ENCODE assay signal across 1 cellular context in the genomic region with DNA sequence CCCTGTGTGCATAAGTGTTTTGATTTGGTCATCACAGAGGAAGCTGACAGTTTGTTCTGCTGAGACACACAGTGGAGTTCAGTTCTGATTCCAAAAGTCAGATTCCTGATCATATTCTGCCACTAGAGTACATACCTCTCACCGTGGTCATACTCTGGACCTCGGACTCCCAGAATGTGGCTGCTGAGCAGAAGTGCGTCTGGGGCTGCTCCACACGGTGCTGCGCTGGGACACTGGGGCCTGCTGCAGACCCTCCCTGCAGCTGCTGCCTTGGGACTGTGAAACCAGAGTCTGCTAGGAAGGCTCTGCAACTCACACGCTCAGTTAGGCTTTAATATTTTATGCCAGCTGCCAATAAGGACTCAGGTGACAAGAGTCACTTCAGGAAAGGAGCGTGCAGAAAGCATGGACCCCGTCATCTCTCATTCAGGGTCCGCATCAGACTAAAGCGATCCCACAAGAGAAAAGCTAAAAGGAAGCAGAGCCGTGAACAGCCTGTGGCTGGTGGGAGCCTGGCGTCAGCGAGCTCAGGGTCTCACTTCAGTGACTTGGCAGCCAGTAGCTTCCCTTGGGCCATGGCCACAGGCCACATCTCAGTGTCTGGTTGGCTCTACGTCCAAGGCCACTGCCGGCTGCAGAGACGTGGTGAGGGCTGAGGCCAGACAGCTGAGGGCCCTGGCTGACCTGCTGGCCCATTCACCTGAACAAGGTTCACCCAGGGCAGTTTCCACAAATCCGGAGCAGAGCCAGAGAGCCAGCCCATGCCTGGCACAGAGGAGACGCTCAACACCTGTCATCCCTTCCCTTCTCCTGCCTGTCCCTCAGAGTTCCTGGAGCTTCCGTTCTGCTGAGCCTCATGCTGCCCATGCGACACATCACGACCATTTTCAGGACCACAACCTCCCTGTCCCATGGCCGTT.
TF ChIP-seq lines count a peak whose summit lies in the region.

No MANE protein-coding gene starts in this region.

TF ChIP-seq in HepG2, 621 proteins besides CTCF, POLR2A, EP300 and RAD21 (continued from another document and continues in another):
- TF ChIP-seq TFAP4 (IDR thresholded peaks at IDR 0.05; ENCODE audit: borderline replicate concordance, low read depth): peak; percentile 95; the same call in 1 of the 2 replicates
- no peak for TF ChIP-seq ZNF562 (CRISPR knock-in tag; IDR thresholded peaks at IDR 0.05; ENCODE audit: borderline replicate concordance)
- TF ChIP-seq RFX5 (IDR thresholded peaks at IDR 0.05; ENCODE audit: low read depth, low read length): no peak
- TF ChIP-seq TMF1 (CRISPR knock-in tag; IDR thresholded peaks at IDR 0.05; ENCODE audit: low read depth): 0 out of 2 replicates have a peak, but pooled peaks have one; percentile 78
- peak; percentile 69; the same call in 1 of the 2 replicates for TF ChIP-seq ARHGAP35 (CRISPR knock-in tag; IDR thresholded peaks at IDR 0.05; ENCODE audit: borderline replicate concordance)
- TF ChIP-seq SOX13 (IDR thresholded peaks at IDR 0.05): no peak
- peak in 1 of 2 experiments; percentile 70; a peak in 1 of 4 replicates for TF ChIP-seq SOX13 (CRISPR knock-in tag; conservative IDR thresholded peaks at IDR 0.05 in 1 of 2, IDR thresholded peaks at IDR 0.05 in 1 of 2)
- TF ChIP-seq MAX (IDR thresholded peaks at IDR 0.05): peak; percentile 67
- peak; percentile 95 for TF ChIP-seq BCL6 (CRISPR knock-in tag; IDR thresholded peaks at IDR 0.05)
- peak; percentile 49; the same call in 1 of the 2 replicates for TF ChIP-seq NCOA2 (CRISPR knock-in tag; IDR thresholded peaks at IDR 0.05)
- TF ChIP-seq, protein P1, sequence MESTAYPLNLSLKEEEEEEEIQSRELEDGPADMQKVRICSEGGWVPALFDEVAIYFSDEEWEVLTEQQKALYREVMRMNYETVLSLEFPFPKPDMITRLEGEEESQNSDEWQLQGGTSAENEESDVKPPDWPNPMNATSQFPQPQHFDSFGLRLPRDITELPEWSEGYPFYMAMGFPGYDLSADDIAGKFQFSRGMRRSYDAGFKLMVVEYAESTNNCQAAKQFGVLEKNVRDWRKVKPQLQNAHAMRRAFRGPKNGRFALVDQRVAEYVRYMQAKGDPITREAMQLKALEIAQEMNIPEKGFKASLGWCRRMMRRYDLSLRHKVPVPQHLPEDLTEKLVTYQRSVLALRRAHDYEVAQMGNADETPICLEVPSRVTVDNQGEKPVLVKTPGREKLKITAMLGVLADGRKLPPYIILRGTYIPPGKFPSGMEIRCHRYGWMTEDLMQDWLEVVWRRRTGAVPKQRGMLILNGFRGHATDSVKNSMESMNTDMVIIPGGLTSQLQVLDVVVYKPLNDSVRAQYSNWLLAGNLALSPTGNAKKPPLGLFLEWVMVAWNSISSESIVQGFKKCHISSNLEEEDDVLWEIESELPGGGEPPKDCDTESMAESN (CRISPR knock-in tag; conservative IDR thresholded peaks at IDR 0.05): peak; percentile 73
- TF ChIP-seq DNMT1 (CRISPR knock-in tag; IDR thresholded peaks at IDR 0.05): peak; percentile 90
- TF ChIP-seq ZNF251 (CRISPR knock-in tag; IDR thresholded peaks at IDR 0.05): peak; percentile 89
- TF ChIP-seq ZNF282 (IDR thresholded peaks at IDR 0.05; ENCODE audit: partially characterized antibody): no peak
- TF ChIP-seq, protein P2, sequence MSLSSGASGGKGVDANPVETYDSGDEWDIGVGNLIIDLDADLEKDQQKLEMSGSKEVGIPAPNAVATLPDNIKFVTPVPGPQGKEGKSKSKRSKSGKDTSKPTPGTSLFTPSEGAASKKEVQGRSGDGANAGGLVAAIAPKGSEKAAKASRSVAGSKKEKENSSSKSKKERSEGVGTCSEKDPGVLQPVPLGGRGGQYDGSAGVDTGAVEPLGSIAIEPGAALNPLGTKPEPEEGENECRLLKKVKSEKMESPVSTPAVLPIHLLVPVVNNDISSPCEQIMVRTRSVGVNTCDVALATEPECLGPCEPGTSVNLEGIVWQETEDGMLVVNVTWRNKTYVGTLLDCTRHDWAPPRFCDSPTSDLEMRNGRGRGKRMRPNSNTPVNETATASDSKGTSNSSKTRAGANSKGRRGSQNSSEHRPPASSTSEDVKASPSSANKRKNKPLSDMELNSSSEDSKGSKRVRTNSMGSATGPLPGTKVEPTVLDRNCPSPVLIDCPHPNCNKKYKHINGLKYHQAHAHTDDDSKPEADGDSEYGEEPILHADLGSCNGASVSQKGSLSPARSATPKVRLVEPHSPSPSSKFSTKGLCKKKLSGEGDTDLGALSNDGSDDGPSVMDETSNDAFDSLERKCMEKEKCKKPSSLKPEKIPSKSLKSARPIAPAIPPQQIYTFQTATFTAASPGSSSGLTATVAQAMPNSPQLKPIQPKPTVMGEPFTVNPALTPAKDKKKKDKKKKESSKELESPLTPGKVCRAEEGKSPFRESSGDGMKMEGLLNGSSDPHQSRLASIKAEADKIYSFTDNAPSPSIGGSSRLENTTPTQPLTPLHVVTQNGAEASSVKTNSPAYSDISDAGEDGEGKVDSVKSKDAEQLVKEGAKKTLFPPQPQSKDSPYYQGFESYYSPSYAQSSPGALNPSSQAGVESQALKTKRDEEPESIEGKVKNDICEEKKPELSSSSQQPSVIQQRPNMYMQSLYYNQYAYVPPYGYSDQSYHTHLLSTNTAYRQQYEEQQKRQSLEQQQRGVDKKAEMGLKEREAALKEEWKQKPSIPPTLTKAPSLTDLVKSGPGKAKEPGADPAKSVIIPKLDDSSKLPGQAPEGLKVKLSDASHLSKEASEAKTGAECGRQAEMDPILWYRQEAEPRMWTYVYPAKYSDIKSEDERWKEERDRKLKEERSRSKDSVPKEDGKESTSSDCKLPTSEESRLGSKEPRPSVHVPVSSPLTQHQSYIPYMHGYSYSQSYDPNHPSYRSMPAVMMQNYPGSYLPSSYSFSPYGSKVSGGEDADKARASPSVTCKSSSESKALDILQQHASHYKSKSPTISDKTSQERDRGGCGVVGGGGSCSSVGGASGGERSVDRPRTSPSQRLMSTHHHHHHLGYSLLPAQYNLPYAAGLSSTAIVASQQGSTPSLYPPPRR (CRISPR knock-in tag; IDR thresholded peaks at IDR 0.05; ENCODE audit: borderline replicate concordance): peak; percentile 93
- TF ChIP-seq ZNF768 (CRISPR knock-in tag; IDR thresholded peaks at IDR 0.05): peak; percentile 81
- TF ChIP-seq RERE (CRISPR knock-in tag; IDR thresholded peaks at IDR 0.05; ENCODE audit: low read depth): no peak
- TF ChIP-seq ZNF382 (CRISPR knock-in tag; IDR thresholded peaks at IDR 0.05; ENCODE audit: borderline replicate concordance): no peak
- no peak for TF ChIP-seq CC2D1A (CRISPR knock-in tag; IDR thresholded peaks at IDR 0.05)
- TF ChIP-seq, protein P3, sequence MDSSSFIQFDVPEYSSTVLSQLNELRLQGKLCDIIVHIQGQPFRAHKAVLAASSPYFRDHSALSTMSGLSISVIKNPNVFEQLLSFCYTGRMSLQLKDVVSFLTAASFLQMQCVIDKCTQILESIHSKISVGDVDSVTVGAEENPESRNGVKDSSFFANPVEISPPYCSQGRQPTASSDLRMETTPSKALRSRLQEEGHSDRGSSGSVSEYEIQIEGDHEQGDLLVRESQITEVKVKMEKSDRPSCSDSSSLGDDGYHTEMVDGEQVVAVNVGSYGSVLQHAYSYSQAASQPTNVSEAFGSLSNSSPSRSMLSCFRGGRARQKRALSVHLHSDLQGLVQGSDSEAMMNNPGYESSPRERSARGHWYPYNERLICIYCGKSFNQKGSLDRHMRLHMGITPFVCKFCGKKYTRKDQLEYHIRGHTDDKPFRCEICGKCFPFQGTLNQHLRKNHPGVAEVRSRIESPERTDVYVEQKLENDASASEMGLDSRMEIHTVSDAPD (CRISPR knock-in tag; IDR thresholded peaks at IDR 0.05): peak; percentile 94; the same call in 1 of the 2 replicates
- TF ChIP-seq ZFY (CRISPR knock-in tag; IDR thresholded peaks at IDR 0.05): peak; percentile 70
- no peak for TF ChIP-seq NFRKB (IDR thresholded peaks at IDR 0.05)
- TF ChIP-seq KDM3A (CRISPR knock-in tag; IDR thresholded peaks at IDR 0.05; ENCODE audit: low read depth): no peak; the same call in 1 of the 2 replicates
- TF ChIP-seq ZNF383 (CRISPR knock-in tag; IDR thresholded peaks at IDR 0.05; ENCODE audit: borderline replicate concordance): peak; percentile 98; the same call in 1 of the 2 replicates
- TF ChIP-seq ZNF646 (CRISPR knock-in tag; IDR thresholded peaks at IDR 0.05): no peak
- TF ChIP-seq ZNF816 (CRISPR knock-in tag; IDR thresholded peaks at IDR 0.05; ENCODE audit: borderline replicate concordance): no peak
- no peak for TF ChIP-seq TBP (CRISPR knock-in tag; IDR thresholded peaks at IDR 0.05)
- TF ChIP-seq MXI1 (IDR thresholded peaks at IDR 0.05; ENCODE audit: borderline replicate concordance, low read depth, low read length): peak; percentile 57; the same call in 1 of the 3 replicates
- no peak for TF ChIP-seq NFE2L2 (IDR thresholded peaks at IDR 0.05; ENCODE audit: low read length)
- TF ChIP-seq ZNF501 (CRISPR knock-in tag; IDR thresholded peaks at IDR 0.05): peak; percentile 86
- TF ChIP-seq ZEB1 (IDR thresholded peaks at IDR 0.05; ENCODE audit: insufficient replicate concordance, low read depth): no peak
- peak; percentile 84; the same call in 1 of the 2 replicates for TF ChIP-seq MEIS1 (CRISPR knock-in tag; IDR thresholded peaks at IDR 0.05; ENCODE audit: borderline replicate concordance)
